ENCODE assay signal across 9 cellular contexts in the genomic region with DNA sequence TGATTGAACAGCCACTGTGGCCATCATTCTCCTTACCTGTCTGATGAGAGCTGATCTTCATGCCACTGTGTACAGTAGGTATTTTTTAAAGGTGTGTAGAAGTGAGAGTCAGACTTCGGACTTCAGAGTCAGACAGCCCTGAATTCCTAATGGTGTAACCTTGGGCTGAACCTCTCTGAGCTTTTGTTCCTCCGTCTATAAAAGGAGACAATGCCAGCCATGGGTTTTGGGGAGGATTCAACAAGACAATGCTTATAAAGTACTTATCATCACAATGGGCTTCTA. TPM values are rescaled to one million over a fixed set of nuclear protein-coding genes. Genes with fewer than 3 reads are reported as not detected.
DNase-seq lines count a peak whose midpoint lies in the region; ATAC-seq and TF ChIP-seq lines count a peak whose summit lies in the region.
"Had no signal": no experiment of that assay in that cellular context is flagged by ENCODE, and none has a peak within 500 bp of the region (broad histone marks: within the 10 kb centered on the region; RNA-seq: fewer than 3 reads in every experiment).

No MANE protein-coding gene starts in this region.

- ATAC-seq in psoas muscle (peak; percentile 2 to 9 (median 5)), HG02610 (IDR thresholded peaks at IDR 0.05; ENCODE audit: unreplicated experiment) (no peak), GM19351 (IDR thresholded peaks at IDR 0.05; ENCODE audit: unreplicated experiment) (no peak)

- BruUV-seq in Caco-2 (replicated peaks; lab: Mats Ljungman, UMichigan): no TSS peak

- no peak for TF ChIP-seq CTCF in Caco-2 (IDR thresholded peaks at IDR 0.05; ENCODE audit: insufficient read depth in 1 of 2, low read depth in 1 of 2, low read length in 1 of 2, severe bottlenecking in 1 of 2, unreplicated experiment in 1 of 2)
- no peak for TF ChIP-seq CTCF in psoas muscle (IDR thresholded peaks at IDR 0.05)

- peaks cover 60% of the 10 kb centered on the region for H3K4me1 Mint-ChIP-seq in Caco-2 (ENCODE audit: low read depth, unreplicated experiment)
- H3K4me1 Mint-ChIP-seq in activated T-helper 1 cell treated with anti-CD3 and anti-CD28 coated beads, Interleukin-12 subunit alpha, Interleukin-12 subunit beta, Interleukin-2, Interleukin-4 antibody, amounts not matched to agents 30 ng/mL and 10 ng/mL and 1 ng/mL, durations not matched to agents 14 hours and 24 hours and 36 hours (ENCODE audit: low read depth): peaks cover 25% of the 10 kb centered on the region

- intact Hi-C loops in Caco-2 (cut with micrococcal nuclease; ENCODE audit: unreplicated experiment) (loop anchor here (2.0 kb wide), 1 partner anchor 18 kb away; no protein-coding TSS in a partner anchor), psoas muscle (cut with DNase I) (no loop called here)
- intact Hi-C loops in activated T-helper 1 cell treated with anti-CD3 and anti-CD28 coated beads, Interleukin-12 subunit alpha, Interleukin-12 subunit beta, Interleukin-2, Interleukin-4 antibody, amounts not matched to agents 30 ng/mL and 10 ng/mL and 1 ng/mL, durations not matched to agents 14 hours and 24 hours and 36 hours (cut with micrococcal nuclease): no loop called here

- DNase-seq in Caco-2: no peak
- DNase-seq in activated T-helper 1 cell treated with anti-CD3 and anti-CD28 coated beads, Interleukin-12 subunit alpha, Interleukin-12 subunit beta, Interleukin-2, Interleukin-4 antibody, amounts not matched to agents 30 ng/mL and 10 ng/mL and 1 ng/mL, durations not matched to agents 14 hours and 24 hours and 36 hours (ENCODE audit: low spot score): no peak
- DNase-seq in psoas muscle: no peak
- DNase-seq in anterior cingulate cortex (lab: John Stamatoyannopoulos, UW): no peak
- DNase-seq in GF-D8 (lab: John Stamatoyannopoulos, UW): no peak
- DNase-seq: RPMI8226 had no signal

- H3K4me1 ChIP-seq in Caco-2 (peaks cover 58% of the 10 kb centered on the region), iPS-15b (ENCODE audit: control insufficient read depth, insufficient read depth, low read length) (peaks cover 29% of the 10 kb centered on the region), psoas muscle (peaks cover 77% of the 10 kb centered on the region)

- H3K27me3 ChIP-seq in Caco-2 (replicated peaks; ENCODE audit: control insufficient read depth, insufficient read depth, low read length) (no peaks in the 10 kb centered on the region), iPS-15b (ENCODE audit: control insufficient read depth, insufficient read depth, low read length) (peaks cover 64% of the 10 kb centered on the region), psoas muscle (ENCODE audit: insufficient read depth in 3 of 3, low read length in 2 of 3) (no peaks in the 10 kb centered on the region)

- peak overlapping the region; percentile 99 for H3K27ac Mint-ChIP-seq in Caco-2 (ENCODE audit: unreplicated experiment)
- H3K27ac Mint-ChIP-seq in activated T-helper 1 cell treated with anti-CD3 and anti-CD28 coated beads, Interleukin-12 subunit alpha, Interleukin-12 subunit beta, Interleukin-2, Interleukin-4 antibody, amounts not matched to agents 30 ng/mL and 10 ng/mL and 1 ng/mL, durations not matched to agents 14 hours and 24 hours and 36 hours: peak overlapping the region; percentile 84

- H3K27me3 Mint-ChIP-seq in Caco-2 (ENCODE audit: insufficient read depth, unreplicated experiment): no peaks in the 10 kb centered on the region
- no peaks in the 10 kb centered on the region for H3K27me3 Mint-ChIP-seq in activated T-helper 1 cell treated with anti-CD3 and anti-CD28 coated beads, Interleukin-12 subunit alpha, Interleukin-12 subunit beta, Interleukin-2, Interleukin-4 antibody, amounts not matched to agents 30 ng/mL and 10 ng/mL and 1 ng/mL, durations not matched to agents 14 hours and 24 hours and 36 hours (ENCODE audit: insufficient read depth)

- peaks cover 7% of the 10 kb centered on the region for H3K36me3 Mint-ChIP-seq in Caco-2 (ENCODE audit: insufficient read depth, unreplicated experiment)
- H3K36me3 Mint-ChIP-seq in activated T-helper 1 cell treated with anti-CD3 and anti-CD28 coated beads, Interleukin-12 subunit alpha, Interleukin-12 subunit beta, Interleukin-2, Interleukin-4 antibody, amounts not matched to agents 30 ng/mL and 10 ng/mL and 1 ng/mL, durations not matched to agents 14 hours and 24 hours and 36 hours (ENCODE audit: low read depth): peaks cover 3% of the 10 kb centered on the region

- peak overlapping the region; percentile 9 for H3K9ac ChIP-seq in iPS-15b (ENCODE audit: low read depth, low read length)

- H3K9me3 Mint-ChIP-seq in Caco-2 (ENCODE audit: unreplicated experiment): no peaks in the 10 kb centered on the region
- H3K9me3 Mint-ChIP-seq in activated T-helper 1 cell treated with anti-CD3 and anti-CD28 coated beads, Interleukin-12 subunit alpha, Interleukin-12 subunit beta, Interleukin-2, Interleukin-4 antibody, amounts not matched to agents 30 ng/mL and 10 ng/mL and 1 ng/mL, durations not matched to agents 14 hours and 24 hours and 36 hours: no peaks in the 10 kb centered on the region

- CTCF ChIA-PET in Caco-2 (lab: Charles Lee): interaction anchor here (0.6 to 3.1 kb wide), 10 partner anchors 8 to 226 kb away, joined by 3 to 31 read pairs (median 7); a partner anchor contains a TSS

- POLR2A ChIA-PET in Caco-2 (lab: Charles Lee): interaction anchor here (0.6 to 2.0 kb wide), 4 partner anchors 13 to 364 kb away, joined by 3 to 24 read pairs (median 5); a partner anchor contains a TSS

- H3K4me3 ChIP-seq in Caco-2 (ENCODE audit: low read depth, low read length) (no peak overlapping the region), iPS-15b (ENCODE audit: low read depth, low read length) (peak overlapping the region; percentile 55), psoas muscle (peak overlapping the region; percentile 57)

- H3K4me3 Mint-ChIP-seq in Caco-2 (ENCODE audit: unreplicated experiment): peak overlapping the region; percentile 62
- no peak overlapping the region for H3K4me3 Mint-ChIP-seq in activated T-helper 1 cell treated with anti-CD3 and anti-CD28 coated beads, Interleukin-12 subunit alpha, Interleukin-12 subunit beta, Interleukin-2, Interleukin-4 antibody, amounts not matched to agents 30 ng/mL and 10 ng/mL and 1 ng/mL, durations not matched to agents 14 hours and 24 hours and 36 hours

- H3K36me3 ChIP-seq in Caco-2 (ENCODE audit: control insufficient read depth, insufficient read depth, low read length): peaks cover 3% of the 10 kb centered on the region; the same call in 1 of the 2 replicates
- H3K36me3 ChIP-seq in iPS-15b (ENCODE audit: control insufficient read depth, insufficient read depth, low read length): peaks cover 3% of the 10 kb centered on the region
- H3K36me3 ChIP-seq in psoas muscle (ENCODE audit: insufficient read depth in 1 of 2, low read depth in 1 of 2): no peaks in the 10 kb centered on the region

- 23 to 34% (median 34%) methylated on average over 2 of the region's 2 CpGs for WGBS in psoas muscle, 3 donors

- H3K9me3 ChIP-seq in Caco-2 (no peaks in the 10 kb centered on the region), iPS-15b (ENCODE audit: control insufficient read depth, insufficient read depth, low read length) (no peaks in the 10 kb centered on the region), psoas muscle (no peaks in the 10 kb centered on the region)

- peak overlapping the region; percentile 96 for H3K27ac ChIP-seq in psoas muscle

RNA-seq across cellular contexts. Expression of a gene that starts 18.7 kb away (rescaled TPM):
- total RNA-seq in Caco-2 (2022) (99.6 and 100 TPM in 2 replicates), psoas muscle (100 to 1,000 TPM; 140 to 490 (median 211) TPM)
- 1.5 and 2.5 TPM in 2 replicates for total RNA-seq in activated T-helper 1 cell treated with anti-CD3 and anti-CD28 coated beads, Interleukin-12 subunit alpha, Interleukin-12 subunit beta, Interleukin-2, Interleukin-4 antibody, amounts not matched to agents 30 ng/mL and 10 ng/mL and 1 ng/mL, durations not matched to agents 14 hours and 24 hours and 36 hours
- polyA plus RNA-seq in psoas muscle: 100 to 1,000 TPM; 199 to 225 (median 208) TPM

Comparison
In these comparisons a context has a peak if more than half of its experiments do, and no peak if none do; other contexts are left out.
1. ATAC-seq: peak in psoas muscle (4 of 4); none in HG02610 (single experiment) and GM19351 (single experiment).
2. RNA of a gene that starts 18.7 kb away (total RNA-seq): 140 to 490 TPM in psoas muscle and 99.6 to 100 TPM in Caco-2; 1.5 to 2.5 TPM in activated T-helper 1 cell treated with anti-CD3 and anti-CD28 coated beads, Interleukin-12 subunit alpha, Interleukin-12 subunit beta, Interleukin-2, Interleukin-4 antibody, amounts not matched to agents 30 ng/mL and 10 ng/mL and 1 ng/mL, durations not matched to agents 14 hours and 24 hours and 36 hours; every median in the first group is over 10 times any median in the second.